Comparison of ENCODE assay signal across 9 cellular contexts in the genomic region with DNA sequence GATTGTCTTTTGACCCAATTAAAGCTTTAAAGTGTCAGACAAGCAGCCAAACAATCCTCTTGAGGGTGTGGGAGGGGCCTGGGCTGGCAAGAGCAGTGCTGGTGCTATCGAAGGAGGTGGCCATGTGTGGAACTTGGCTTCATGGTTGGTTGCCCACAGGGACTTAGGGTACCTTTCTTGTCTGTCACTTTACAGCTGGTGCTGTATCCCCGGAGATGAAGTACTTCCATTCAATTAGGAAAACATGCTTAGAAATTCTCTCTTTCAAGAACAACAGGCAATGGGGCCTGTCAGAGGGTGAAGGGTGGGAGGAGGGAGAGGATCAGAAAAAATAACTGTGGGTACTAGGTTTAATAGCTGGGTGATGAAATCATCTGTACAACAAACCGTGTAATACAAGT.
DNase-seq lines count a peak whose midpoint lies in the region; ATAC-seq and TF ChIP-seq lines count a peak whose summit lies in the region.
"Had no signal": no experiment of that assay in that cellular context is flagged by ENCODE, and none has a peak within 500 bp of the region (broad histone marks: within the 10 kb centered on the region; RNA-seq: fewer than 3 reads in every experiment).

No MANE protein-coding gene starts in this region.

- no peaks in the 10 kb centered on the region for H3K9me2 ChIP-seq in HCT116 (ENCODE audit: insufficient read depth)

- TF ChIP-seq CTCF in HCT116 (IDR thresholded peaks at IDR 0.05 in 2 of 3, conservative IDR thresholded peaks at IDR 0.05 in 1 of 3; ENCODE audit: borderline replicate concordance in 1 of 3, insufficient read depth in 1 of 3, low read depth in 2 of 3, low read length in 2 of 3): no peak
- no peak for TF ChIP-seq CTCF in endothelial cell (IDR thresholded peaks at IDR 0.05; ENCODE audit: unreplicated experiment)
- no peak for TF ChIP-seq CTCF in smooth muscle cell (IDR thresholded peaks at IDR 0.05; ENCODE audit: borderline replicate concordance, insufficient read depth, poor library complexity, severe bottlenecking)

- no peaks in the 10 kb centered on the region for H3K27me3 ChIP-seq in HCT116 (ENCODE audit: insufficient read depth, low read length)
- H3K27me3 ChIP-seq in smooth muscle cell (ENCODE audit: low read depth): no peaks in the 10 kb centered on the region

- TF ChIP-seq POLR2A in HCT116 (IDR thresholded peaks at IDR 0.05; ENCODE audit: borderline replicate concordance, extremely low read depth, insufficient read depth, insufficient read length): no peak

- H3K4me1 Mint-ChIP-seq in endothelial cell (ENCODE audit: unreplicated experiment): peaks cover 4% of the 10 kb centered on the region

- H3K4me1 ChIP-seq in HCT116 (ENCODE audit: control insufficient read depth in 1 of 2, insufficient read depth in 2 of 2, low read length in 2 of 2) (peaks cover 46 to 55% of the 10 kb centered on the region in 2 experiments), smooth muscle cell (ENCODE audit: low read depth) (peaks cover 33% of the 10 kb centered on the region)

- no peaks in the 10 kb centered on the region for H3K27me3 Mint-ChIP-seq in endothelial cell (ENCODE audit: unreplicated experiment)

- H3K36me3 ChIP-seq in HCT116 (ENCODE audit: control insufficient read depth in 1 of 2, insufficient read depth in 2 of 2, low read length in 2 of 2): no peaks in the 10 kb centered on the region
- H3K36me3 ChIP-seq in smooth muscle cell (ENCODE audit: low read depth): no peaks in the 10 kb centered on the region

- peaks cover 27% of the 10 kb centered on the region for H3F3A ChIP-seq in smooth muscle cell (ENCODE audit: low read depth)

- CTCF ChIA-PET in HCT116 (lab: Charles Lee) (interaction anchor here (0.7 kb wide), 1 partner anchor 210 kb away, joined by 3 read pairs; a partner anchor contains a TSS), HEK293T (lab: Yijun Ruan, JAX) (interaction anchor here (0.5 to 1.1 kb wide), 3 partner anchors 22 to 1167 kb away, joined by 3 read pairs; no protein-coding TSS in a partner anchor)

- no peaks in the 10 kb centered on the region for H3K9me3 Mint-ChIP-seq in endothelial cell (ENCODE audit: unreplicated experiment)

- H3K9ac ChIP-seq in HCT116 (ENCODE audit: low read length): no peak overlapping the region
- H3K9ac ChIP-seq in smooth muscle cell (ENCODE audit: low read depth): peak overlapping the region; percentile 31

- RAD21 ChIA-PET in HCT116 (lab: Charles Lee; ENCODE audit: low non-redundant PET in 1 of 2, low total read pairs in 2 of 2, uncharacterized antibody in 2 of 2, unreplicated experiment in 2 of 2): no interaction called here

- no TSS peak for BruUV-seq in HCT116 (replicated peaks; lab: Mats Ljungman, UMichigan)

- H3K27ac Mint-ChIP-seq in endothelial cell (ENCODE audit: unreplicated experiment): peak overlapping the region; percentile 7

- H3K36me3 Mint-ChIP-seq in endothelial cell (ENCODE audit: low read depth, unreplicated experiment): no peaks in the 10 kb centered on the region

- DNase-seq in HCT116 (ENCODE audit: low read depth, low spot score): no peak
- peak; percentile 98 for DNase-seq in NCI-H2107 treated with DMSO at 0.1 percent for 48 hours (lab: John Stamatoyannopoulos, UW; ENCODE audit: unreplicated experiment)
- DNase-seq in endothelial cell (ENCODE audit: low spot score): no peak
- no peak for DNase-seq in smooth muscle cell (lab: John Stamatoyannopoulos, UW; ENCODE audit: unreplicated experiment)
- DNase-seq in DMS153 treated with DMSO at 0.1 percent for 48 hours (lab: John Stamatoyannopoulos, UW; ENCODE audit: unreplicated experiment): no peak
- DNase-seq in HEK293T (ENCODE audit: extremely low spot score): no peak
- no peak for DNase-seq in SIG-M5 (lab: John Stamatoyannopoulos, UW)

- no peak overlapping the region for H3K4me3 Mint-ChIP-seq in endothelial cell (ENCODE audit: unreplicated experiment)

- intact Hi-C loops in HCT116 (cut with micrococcal nuclease): loop anchor here (5.0 kb wide), 2 partner anchors 87 to 88 kb away; a partner anchor contains a TSS

- POLR2A ChIA-PET in HCT116 (lab: Charles Lee): no interaction called here
- POLR2A ChIA-PET in HEK293T (lab: Yijun Ruan, JAX): no interaction called here

- H4K20me1 ChIP-seq in HCT116 (ENCODE audit: insufficient read depth) (no peaks in the 10 kb centered on the region), smooth muscle cell (ENCODE audit: low read depth) (no peaks in the 10 kb centered on the region)

- WGBS in smooth muscle cell (ENCODE audit: low lambda C conversion rate): 30% methylated on average over 3 of the region's 3 CpGs

- H3K4me3 ChIP-seq in HCT116 (replicated peaks in 1 of 2; ENCODE audit: low read depth in 1 of 2, low read length in 2 of 2) (no peak overlapping the region), smooth muscle cell (no peak overlapping the region)
- H3K4me3 ChIP-seq: K562 had no signal

- H3K79me2 ChIP-seq in HCT116 (ENCODE audit: insufficient read depth, low read length) (no peaks in the 10 kb centered on the region), smooth muscle cell (ENCODE audit: low read depth) (peaks cover 6% of the 10 kb centered on the region)

- H2AFZ ChIP-seq in HCT116 (ENCODE audit: low read depth, low read length, poor library complexity, severe bottlenecking) (no peak overlapping the region), smooth muscle cell (ENCODE audit: low read depth) (no peak overlapping the region)

- H3K27ac ChIP-seq in HCT116 (ENCODE audit: low read depth, low read length) (peak overlapping the region; percentile 64), smooth muscle cell (ENCODE audit: low read depth) (peak overlapping the region; percentile 91)

- H3K9me3 ChIP-seq in HCT116 (ENCODE audit: control insufficient read depth in 1 of 2, insufficient read depth in 1 of 2, low read depth in 1 of 2, low read length in 2 of 2) (no peaks in the 10 kb centered on the region), smooth muscle cell (replicated peaks; ENCODE audit: low read depth) (no peaks in the 10 kb centered on the region)

- H3K4me2 ChIP-seq in HCT116 (ENCODE audit: low read length) (peak overlapping the region; percentile 49), smooth muscle cell (peak overlapping the region; percentile 37)

- no peak; the same call in 1 of the 2 replicates for TF ChIP-seq RAD21 in HCT116 (IDR thresholded peaks at IDR 0.05; ENCODE audit: low read depth)

- peak; percentile 62 for ATAC-seq in GM18517 (IDR thresholded peaks at IDR 0.05; ENCODE audit: unreplicated experiment)
- ATAC-seq in HCT116: peak; percentile 53
- ATAC-seq: K562 had no signal

TF ChIP-seq in HCT116, 20 proteins besides CTCF, POLR2A, EP300 and RAD21 (continues in another document):
- TF ChIP-seq EZH2 (IDR thresholded peaks at IDR 0.05) (no peak), EGR1 (IDR thresholded peaks at IDR 0.05; ENCODE audit: low read depth) (no peak), ZFX (IDR thresholded peaks at IDR 0.05) (no peak)
- TF ChIP-seq, protein P1, sequence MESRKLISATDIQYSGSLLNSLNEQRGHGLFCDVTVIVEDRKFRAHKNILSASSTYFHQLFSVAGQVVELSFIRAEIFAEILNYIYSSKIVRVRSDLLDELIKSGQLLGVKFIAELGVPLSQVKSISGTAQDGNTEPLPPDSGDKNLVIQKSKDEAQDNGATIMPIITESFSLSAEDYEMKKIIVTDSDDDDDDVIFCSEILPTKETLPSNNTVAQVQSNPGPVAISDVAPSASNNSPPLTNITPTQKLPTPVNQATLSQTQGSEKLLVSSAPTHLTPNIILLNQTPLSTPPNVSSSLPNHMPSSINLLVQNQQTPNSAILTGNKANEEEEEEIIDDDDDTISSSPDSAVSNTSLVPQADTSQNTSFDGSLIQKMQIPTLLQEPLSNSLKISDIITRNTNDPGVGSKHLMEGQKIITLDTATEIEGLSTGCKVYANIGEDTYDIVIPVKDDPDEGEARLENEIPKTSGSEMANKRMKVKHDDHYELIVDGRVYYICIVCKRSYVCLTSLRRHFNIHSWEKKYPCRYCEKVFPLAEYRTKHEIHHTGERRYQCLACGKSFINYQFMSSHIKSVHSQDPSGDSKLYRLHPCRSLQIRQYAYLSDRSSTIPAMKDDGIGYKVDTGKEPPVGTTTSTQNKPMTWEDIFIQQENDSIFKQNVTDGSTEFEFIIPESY (IDR thresholded peaks at IDR 0.05; ENCODE audit: extremely low read depth, insufficient replicate concordance, low read length): no peak

TF ChIP-seq in HEK293T, 16 proteins besides CTCF, POLR2A, EP300 and RAD21:
- TF ChIP-seq HDGF (IDR thresholded peaks at IDR 0.05; ENCODE audit: borderline replicate concordance): no peak
- no peak for TF ChIP-seq TARDBP (IDR thresholded peaks at IDR 0.05)
